ENCODE assay signal across 11 cellular contexts in genomic region chr3:1611824-1612223, GRCh38.
"Had no signal": no experiment of that assay in that cellular context is flagged by ENCODE, and none has a peak within 500 bp of the region (broad histone marks: within the 10 kb centered on the region; RNA-seq: fewer than 3 reads in every experiment).

No MANE protein-coding gene starts in this region.

- H3K9me3 ChIP-seq: esophagus squamous epithelium had no signal

- H3K36me3 ChIP-seq: esophagus squamous epithelium, WERI-Rb-1 had no signal

- DNase-seq: activated CD4-positive, alpha-beta T cell treated with anti-CD3 and anti-CD28 coated beads for 4 hours; activated CD8-positive, alpha-beta T cell treated with anti-CD3 and anti-CD28 coated beads, Interleukin-2, amount 10 ng/mL, durations not matched to agents 7 days and 5 days; activated naive CD4-positive, alpha-beta T cell; aorta; dorsolateral prefrontal cortex; esophagus squamous epithelium; foreskin fibroblast; stimulated activated CD4-positive, alpha-beta T cell treated with anti-CD3 and anti-CD28 coated beads, Interleukin-15, amount 100 ng/mL, for 24 hours; stimulated activated CD4-positive, alpha-beta T cell treated with anti-CD3 and anti-CD28 coated beads, Interleukin-4, amount 100 ng/mL, for 24 hours; T-helper 9 cell; WERI-Rb-1 had no signal

- H3K4me1 ChIP-seq: esophagus squamous epithelium had no signal

- ATAC-seq: activated CD8-positive, alpha-beta T cell treated with anti-CD3 and anti-CD28 coated beads, Interleukin-2, amount 10 ng/mL, durations not matched to agents 7 days and 5 days had no signal

- H3K27ac ChIP-seq: dorsolateral prefrontal cortex, esophagus squamous epithelium, WERI-Rb-1 had no signal

- H3K27me3 ChIP-seq: dorsolateral prefrontal cortex, esophagus squamous epithelium had no signal

- H3K4me3 ChIP-seq: dorsolateral prefrontal cortex, esophagus squamous epithelium had no signal
